Comparison of ENCODE assay signal across 12 cellular contexts in genomic region chr18:7174359-7175107, GRCh38. TPM values are rescaled to one million over a fixed set of nuclear protein-coding genes. Genes with fewer than 3 reads are reported as not detected.
DNase-seq lines count a peak whose midpoint lies in the region; ATAC-seq and TF ChIP-seq lines count a peak whose summit lies in the region.
"Had no signal": no experiment of that assay in that cellular context is flagged by ENCODE, and none has a peak within 500 bp of the region (broad histone marks: within the 10 kb centered on the region; RNA-seq: fewer than 3 reads in every experiment).

No MANE protein-coding gene starts in this region.

- no peaks in the 10 kb centered on the region for H3K36me3 ChIP-seq in H7 (replicated peaks; ENCODE audit: control insufficient read depth, insufficient read depth, low read length)
- H3K36me3 ChIP-seq in spleen, result no peaks in the 10 kb centered on the region

- peaks cover 0 to 6% (median 0%) of the 10 kb centered on the region in 6 donors for H3K4me1 ChIP-seq in spleen

- no peak overlapping the region for H3K4me3 ChIP-seq in H7 (ENCODE audit: insufficient read depth, low read depth, low read length)
- no peak overlapping the region for H3K4me3 ChIP-seq in spleen

- no peaks in the 10 kb centered on the region for H3K27me3 ChIP-seq in H7 (ENCODE audit: control insufficient read depth, insufficient read depth, low read length)
- H3K27me3 ChIP-seq in spleen (replicated peaks in 1 of 7), result no peaks in the 10 kb centered on the region

- TF ChIP-seq POLR2A in spleen (IDR thresholded peaks at IDR 0.05), result no peak

- no peak overlapping the region for H3K27ac ChIP-seq in spleen

- peak in 2 of 11 experiments; percentile 6 to 17 for TF ChIP-seq CTCF in spleen (IDR thresholded peaks at IDR 0.05 in 8 of 11, conservative IDR thresholded peaks at IDR 0.05 in 3 of 11)

- no peak for ATAC-seq in HG03565 (IDR thresholded peaks at IDR 0.05; ENCODE audit: unreplicated experiment)
- ATAC-seq: activated CD4-positive, alpha-beta T cell treated with anti-CD3 and anti-CD28 coated beads for 36 hours had no signal

- intact Hi-C loops in spleen (cut with DNase I; ENCODE audit: low total_unique reads), result loop anchor here (5.0 kb wide), 1 partner anchor 252 kb away; no protein-coding TSS in a partner anchor

- no peaks in the 10 kb centered on the region for H3K9me3 ChIP-seq in spleen

- DNase-seq in H7 (peak; percentile 48), SW480 (ENCODE audit: low spot score) (peak; percentile 22), hepatic stellate cell (ENCODE audit: low spot score) (peak; percentile 57), spleen (peak; percentile 72), NCI-H187 (lab: John Stamatoyannopoulos, UW) (no peak), NCI-H526 treated with DMSO at 0.1 percent for 48 hours (lab: John Stamatoyannopoulos, UW) (no peak)
- DNase-seq: activated CD4-positive, alpha-beta T cell treated with anti-CD3 and anti-CD28 coated beads for 36 hours; activated naive CD4-positive, alpha-beta T cell treated with anti-CD3 and anti-CD28 coated beads for 36 hours had no signal

- 52 to 84% (median 63%) methylated on average over 9 to 14 of the region's 14 CpGs for WGBS in spleen, 5 donors

RNA-seq across cellular contexts. Expression of gene LRRC30, which starts 56.4 kb away (rescaled TPM):
- total RNA-seq in H7 (2014; rRNA removed; shearing (Covaris generic)), result not detected in 2 replicates
- total RNA-seq in spleen, result not detected
- polyA plus RNA-seq in spleen, result not detected
- total RNA-seq: activated CD4-positive, alpha-beta T cell treated with anti-CD3 and anti-CD28 coated beads for 36 hours; activated naive CD4-positive, alpha-beta T cell treated with anti-CD3 and anti-CD28 coated beads for 36 hours; G401; RPMI7951; ureter had no signal

RNA-seq across cellular contexts. Expression of gene LAMA1, which starts 56.9 kb away (rescaled TPM):
- 17.2 and 17.5 TPM in 2 replicates for total RNA-seq in H7 (2014; rRNA removed; shearing (Covaris generic))
- 1 to 10 TPM in 4 of 7 donors, under 1 TPM in 3; 0.34 to 2.3 (median 1.3) TPM for total RNA-seq in spleen
- under 1 TPM; 0.20 to 0.52 (median 0.45) TPM for polyA plus RNA-seq in spleen
- total RNA-seq: activated CD4-positive, alpha-beta T cell treated with anti-CD3 and anti-CD28 coated beads for 36 hours; activated naive CD4-positive, alpha-beta T cell treated with anti-CD3 and anti-CD28 coated beads for 36 hours had no signal

Comparison
In these comparisons a context has a peak if more than half of its experiments do, and no peak if none do; other contexts are left out.
1. DNase-seq: peak in H7 (single experiment), SW480 (single experiment), hepatic stellate cell (single experiment) and spleen (single experiment); none in NCI-H187 (0 of 2) and NCI-H526 treated with DMSO at 0.1 percent for 48 hours (single experiment).